21 cellular contexts compared by ENCODE assay signal in genomic region chr3:176696816-176697215, GRCh38.
"Had no signal": no experiment of that assay in that cellular context is flagged by ENCODE, and none has a peak within 500 bp of the region (broad histone marks: within the 10 kb centered on the region; RNA-seq: fewer than 3 reads in every experiment).

No MANE protein-coding gene starts in this region.

- H3K4me1 Mint-ChIP-seq: activated CD4-positive, alpha-beta T cell treated with anti-CD3 and anti-CD28 coated beads, Interleukin-2, amount 10 ng/mL, durations not matched to agents 24 days and 14 days; immature natural killer cell had no signal

- DNase-seq: activated CD4-positive, alpha-beta T cell treated with anti-CD3 and anti-CD28 coated beads, Interleukin-2, amount 10 ng/mL, durations not matched to agents 24 days and 14 days; activated CD4-positive, CD25-positive, alpha-beta regulatory T cell; activated CD8-positive, alpha-beta memory T cell treated with anti-CD3 and anti-CD28 coated beads for 24 hours; activated gamma-delta T cell treated with Interleukin-2 at 50 U/mL for 16 hours; amygdala; cerebellar nuclear complex; effector CD8-positive, alpha-beta T cell; foreskin keratinocyte; immature natural killer cell; lower lobe of right lung; posterior cingulate gyrus; stimulated activated CD4-positive, alpha-beta T cell treated with anti-CD3 and anti-CD28 coated beads, Interleukin-15, amount 100 ng/mL, for 24 hours; stimulated activated CD4-positive, alpha-beta T cell treated with anti-CD3 and anti-CD28 coated beads, Interleukin-4, amount 100 ng/mL, for 24 hours; stimulated activated naive CD4-positive, alpha-beta T cell treated with Interleukin-2 at 50 U/mL for 16 hours; substantia nigra had no signal

- H3K36me3 Mint-ChIP-seq: activated naive CD8-positive, alpha-beta T cell; immature natural killer cell; mesothelial cell of epicardium had no signal

- H3K4me3 Mint-ChIP-seq: activated CD4-positive, alpha-beta T cell treated with anti-CD3 and anti-CD28 coated beads, Interleukin-2, amount 10 ng/mL, durations not matched to agents 24 days and 14 days; activated naive CD8-positive, alpha-beta T cell; immature natural killer cell; mesothelial cell of epicardium had no signal

- H3K9me3 ChIP-seq: breast epithelium, lower lobe of right lung, right atrium auricular region, tibial nerve had no signal

- ATAC-seq: foreskin keratinocyte, lower lobe of right lung had no signal

- H3K27ac Mint-ChIP-seq: activated CD4-positive, alpha-beta T cell treated with anti-CD3 and anti-CD28 coated beads, Interleukin-2, amount 10 ng/mL, durations not matched to agents 24 days and 14 days; activated naive CD8-positive, alpha-beta T cell; immature natural killer cell; mesothelial cell of epicardium had no signal

- H3K4me3 ChIP-seq: breast epithelium, lower lobe of right lung, right atrium auricular region, skin epidermis, tibial nerve had no signal

- H3K27me3 ChIP-seq: breast epithelium, foreskin keratinocyte, right atrium auricular region, tibial nerve had no signal

- H3K9me3 Mint-ChIP-seq: activated CD4-positive, alpha-beta T cell treated with anti-CD3 and anti-CD28 coated beads, Interleukin-2, amount 10 ng/mL, durations not matched to agents 24 days and 14 days had no signal

- H3K4me1 ChIP-seq: breast epithelium, foreskin keratinocyte, lower lobe of right lung, right atrium auricular region had no signal

- H3K27ac ChIP-seq: breast epithelium, foreskin keratinocyte, lower lobe of right lung, right atrium auricular region, skin epidermis, tibial nerve had no signal

- H3K36me3 ChIP-seq: breast epithelium, lower lobe of right lung, right atrium auricular region, tibial nerve had no signal
